Comparison of ENCODE assay signal across 22 cellular contexts in the genomic region with DNA sequence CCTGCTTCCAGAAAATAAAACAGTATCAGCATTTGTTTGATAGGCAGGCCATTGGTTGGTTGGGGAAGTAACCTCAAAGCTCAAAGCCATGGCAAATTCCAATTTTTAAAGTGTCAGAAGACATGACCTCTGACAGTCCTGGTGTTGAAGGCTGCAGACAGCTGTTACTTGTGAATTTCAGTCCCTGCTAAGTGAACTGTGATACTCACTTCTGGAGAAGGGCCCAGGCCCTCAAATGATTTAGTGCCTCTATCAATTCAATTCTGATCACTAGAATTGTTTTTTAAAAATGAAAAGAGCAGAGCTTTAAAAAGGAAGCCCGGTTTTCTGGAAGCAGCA.
"Had no signal": no experiment of that assay in that cellular context is flagged by ENCODE, and none has a peak within 500 bp of the region (broad histone marks: within the 10 kb centered on the region; RNA-seq: fewer than 3 reads in every experiment).

No MANE protein-coding gene starts in this region.

- H3K9me3 ChIP-seq: SK-N-SH had no signal

- DNase-seq: Karpas-422, KG1, MM.1S, NCI-H1092 treated with DMSO at 0.1 percent for 48 hours, NCI-H1436, NCI-H187, NCI-H2029, NCI-H2081 treated with DMSO at 0.1 percent for 48 hours, NCI-H2171, NCI-H226, NCI-H446, NCI-H510A, NCI-H524 treated with DMSO at 0.1 percent for 48 hours, NCI-H69, NCI-H774, Right ventricle myocardium superior, RPMI8226, SIG-M5, SK-N-SH, SW 1271 had no signal

- FAIRE-seq: HepG2, RCC 7860 had no signal
